Comparison of ENCODE assay signal across 2 cellular contexts in the genomic region with DNA sequence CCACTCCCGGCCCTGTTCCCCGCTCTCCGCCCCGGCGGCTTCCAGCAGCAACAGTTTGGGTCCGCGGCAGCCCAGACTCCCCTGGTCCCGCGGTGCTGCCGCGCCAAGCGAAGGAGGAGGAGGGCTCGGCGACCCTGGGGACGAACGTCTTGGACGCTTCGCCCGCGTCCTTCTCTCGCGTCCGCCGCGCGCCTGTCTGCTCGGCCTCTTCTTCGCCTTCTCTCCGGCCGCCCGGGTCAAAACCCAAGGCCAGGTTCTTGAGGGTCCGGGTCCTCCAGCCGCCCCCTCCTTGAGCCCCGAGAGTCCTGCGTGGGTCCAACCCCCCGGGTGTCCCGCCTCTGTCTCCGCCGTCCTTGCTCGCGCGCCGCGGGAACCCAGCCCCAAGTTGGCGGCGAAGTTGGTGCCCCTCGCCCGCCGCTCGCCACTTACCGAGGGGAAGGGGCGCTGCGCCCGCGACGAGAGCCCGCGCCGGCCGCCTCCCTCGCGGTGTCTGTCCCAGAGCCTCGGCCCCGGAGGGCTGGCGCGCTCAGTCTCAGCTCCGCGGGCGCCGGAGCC.
A peak's percentile ranks its signal among the peaks of the same experiment; 100 is the strongest.
TF ChIP-seq lines count a peak whose summit lies in the region.

No MANE protein-coding gene starts in this region.

TF ChIP-seq in IMR-90, 13 proteins besides CTCF, POLR2A, EP300 and RAD21:
- no peak for TF ChIP-seq NFE2L2 (IDR thresholded peaks at IDR 0.05; ENCODE audit: low read depth, low read length)
- TF ChIP-seq CHD1 (IDR thresholded peaks at IDR 0.05; ENCODE audit: low read depth, low read length), result no peak
- TF ChIP-seq CEBPB (IDR thresholded peaks at IDR 0.05; ENCODE audit: low read depth, low read length), result no peak

TF ChIP-seq in H1, 55 proteins besides CTCF, POLR2A, EP300 and RAD21:
- TF ChIP-seq SUZ12 (IDR thresholded peaks at IDR 0.05; ENCODE audit: low read length), result peak; percentile 67
- TF ChIP-seq EZH2 (IDR thresholded peaks at IDR 0.05; ENCODE audit: low read depth, low read length, severe bottlenecking), result peak; percentile 84
- peak; percentile 2 for TF ChIP-seq ASH2L (IDR thresholded peaks at IDR 0.05; ENCODE audit: low read length)
- no peak for TF ChIP-seq JUND (IDR thresholded peaks at IDR 0.05; ENCODE audit: low read length)
- TF ChIP-seq KDM1A (IDR thresholded peaks at IDR 0.05; ENCODE audit: borderline replicate concordance, low read length), result no peak
- no peak for TF ChIP-seq CBX8 (IDR thresholded peaks at IDR 0.05; ENCODE audit: borderline replicate concordance, low read depth, low read length)
- no peak for TF ChIP-seq BCL11A (IDR thresholded peaks at IDR 0.05; ENCODE audit: low read depth in 2 of 2, low read length in 2 of 2)
- TF ChIP-seq SP4 (IDR thresholded peaks at IDR 0.05; ENCODE audit: low read length), result no peak
- peak; percentile 15 for TF ChIP-seq KDM4A (IDR thresholded peaks at IDR 0.05; ENCODE audit: low read depth, low read length, severe bottlenecking)
